ENCODE assay signal across 14 cellular contexts in genomic region chr10:121158988-121159579, GRCh38.
DNase-seq lines count a peak whose midpoint lies in the region; ATAC-seq and TF ChIP-seq lines count a peak whose summit lies in the region.
"Had no signal": no experiment of that assay in that cellular context is flagged by ENCODE, and none has a peak within 500 bp of the region (broad histone marks: within the 10 kb centered on the region; RNA-seq: fewer than 3 reads in every experiment).

No MANE protein-coding gene starts in this region.

- peak overlapping the region; percentile 78 for H3K27ac ChIP-seq in neutrophil

- TF ChIP-seq CTCF in astrocyte of the spinal cord (IDR thresholded peaks at IDR 0.05; ENCODE audit: low read depth, low read length) (no peak), neutrophil (IDR thresholded peaks at IDR 0.05) (no peak), endothelial cell (IDR thresholded peaks at IDR 0.05; ENCODE audit: unreplicated experiment) (no peak)

- H3K4me1 ChIP-seq in neutrophil (ENCODE audit: control insufficient read depth in 1 of 2, insufficient read depth in 1 of 2, low read depth in 1 of 2, low read length in 1 of 2): peaks cover 0 to 8% of the 10 kb centered on the region in 2 experiments

- H3K4me1 Mint-ChIP-seq in endothelial cell (ENCODE audit: unreplicated experiment): no peaks in the 10 kb centered on the region

- in situ Hi-C loops in astrocyte of the spinal cord (cut with HindIII; ENCODE audit: low sequenced_read_pairs): no loop called here

- ATAC-seq in HG03571 (IDR thresholded peaks at IDR 0.05; ENCODE audit: unreplicated experiment): no peak
- ATAC-seq: left ventricle myocardium superior had no signal

- H3K36me3 Mint-ChIP-seq in endothelial cell (ENCODE audit: low read depth, unreplicated experiment): no peaks in the 10 kb centered on the region
- H3K36me3 Mint-ChIP-seq: brain had no signal

- H3K9me3 Mint-ChIP-seq in endothelial cell (ENCODE audit: unreplicated experiment): no peaks in the 10 kb centered on the region

- H3K27me3 Mint-ChIP-seq in endothelial cell (ENCODE audit: unreplicated experiment): no peaks in the 10 kb centered on the region
- H3K27me3 Mint-ChIP-seq: brain had no signal

- H3K9me3 ChIP-seq in neutrophil: no peaks in the 10 kb centered on the region

- peak; percentile 28 for DNase-seq in DMS53 treated with DMSO at 0.1 percent for 48 hours (lab: John Stamatoyannopoulos, UW; ENCODE audit: unreplicated experiment)
- DNase-seq in NCI-H1048 (lab: John Stamatoyannopoulos, UW): peak; percentile 37
- DNase-seq in astrocyte of the spinal cord (ENCODE audit: low read depth, low spot score): peak; percentile 8
- no peak for DNase-seq in activated CD4-positive, alpha-beta T cell treated with anti-CD3 and anti-CD28 coated beads for 1 hour
- DNase-seq in T-helper 9 cell: no peak
- no peak for DNase-seq in endothelial cell (ENCODE audit: low spot score)
- DNase-seq: activated CD4-positive, CD25-positive, alpha-beta regulatory T cell; DND-41; glutamatergic neuron; left ventricle myocardium superior; SK-N-SH had no signal

- H3K36me3 ChIP-seq in neutrophil: no peaks in the 10 kb centered on the region

- H3K4me3 Mint-ChIP-seq in endothelial cell (ENCODE audit: unreplicated experiment): no peak overlapping the region
- H3K4me3 Mint-ChIP-seq: brain had no signal

- no peaks in the 10 kb centered on the region for H3K27me3 ChIP-seq in neutrophil

- H3K27ac Mint-ChIP-seq in endothelial cell (ENCODE audit: unreplicated experiment): no peak overlapping the region

- H3K4me3 ChIP-seq in astrocyte of the spinal cord (ENCODE audit: low read depth, low read length) (no peak overlapping the region), neutrophil (ENCODE audit: low read depth in 1 of 2, low read length in 1 of 2) (no peak overlapping the region)

Comparison
In these comparisons a context has a peak if more than half of its experiments do, and no peak if none do; other contexts are left out.
1. DNase-seq: peak in DMS53 treated with DMSO at 0.1 percent for 48 hours (single experiment), NCI-H1048 (single experiment) and astrocyte of the spinal cord (single experiment); none in activated CD4-positive, alpha-beta T cell treated with anti-CD3 and anti-CD28 coated beads for 1 hour (single experiment), T-helper 9 cell (single experiment) and endothelial cell (single experiment).